8 cellular contexts compared by ENCODE assay signal in genomic region chr16:2429037-2429770, GRCh38. TPM values are rescaled to one million over a fixed set of nuclear protein-coding genes. Genes with fewer than 3 reads are reported as not detected.
DNase-seq lines count a peak whose midpoint lies in the region; ATAC-seq and TF ChIP-seq lines count a peak whose summit lies in the region.

Gene CCNF (plus strand): TSS chr16:2429447. CDS start chr16:2429482, 35 bp downstream.

- no peaks in the 10 kb centered on the region for H3K27me3 ChIP-seq in BE2C
- no peaks in the 10 kb centered on the region for H3K27me3 ChIP-seq in layer of hippocampus (ENCODE audit: control insufficient read depth, insufficient read depth, low read length)

- no peak for TF ChIP-seq CTCF in BE2C (IDR thresholded peaks at IDR 0.05; ENCODE audit: low read depth, low read length)

- H3K27ac ChIP-seq in cingulate gyrus (ENCODE audit: low read depth, low read length) (peak within 1 kb of the TSS; percentile 49), layer of hippocampus (ENCODE audit: low read depth, low read length) (peak within 1 kb of the TSS; percentile 53)

- peak; percentile 88 for ATAC-seq in HG03439 (IDR thresholded peaks at IDR 0.05; ENCODE audit: unreplicated experiment)

- H3K4me3 ChIP-seq in BE2C (ENCODE audit: low read depth, low read length) = peak within 1 kb of the TSS; percentile 95

- no peaks in the 10 kb centered on the region for H3K9me3 ChIP-seq in BE2C

- H3K36me3 ChIP-seq in BE2C = peaks cover 40% of the 10 kb centered on the region

- DNase-seq in BE2C (peak; percentile 99), GM19238 (ENCODE audit: insufficient read length, low spot score) (peak; percentile 99), NCI-H510A treated with DMSO at 0.1 percent for 48 hours (lab: John Stamatoyannopoulos, UW) (peak; percentile 77)
- DNase-seq in activated CD4-positive, alpha-beta T cell treated with anti-CD3 and anti-CD28 coated beads for 48 hours = peak; percentile 98
- peak; percentile 93 to 98 (median 96) for DNase-seq in stimulated activated CD4-positive, alpha-beta T cell treated with anti-CD3 and anti-CD28 coated beads, Interleukin-1b, Interleukin-23, amount 100 ng/mL, for 24 hours (ENCODE audit: low read depth in 4 of 4, low spot score in 1 of 4)

- peaks cover 5% of the 10 kb centered on the region; the same call in 1 of the 2 replicates for H3K4me1 ChIP-seq in BE2C

RNA-seq across cellular contexts. Expression of gene CCNF, which starts in this region (rescaled TPM):
- 18.6 TPM for polyA plus RNA-seq in BE2C (2012; ENCODE audit: insufficient read depth, insufficient read length, low read depth)

Comparison
In these comparisons a context has a peak if more than half of its experiments do, and no peak if none do; other contexts are left out.
1. Peak in every context shown above with its lines: DNase-seq, ATAC-seq, H3K4me3 ChIP-seq and H3K27ac ChIP-seq.